1 cellular context compared by ENCODE assay signal in genomic region chr10:93718937-93719725, GRCh38.
TF ChIP-seq lines count a peak whose summit lies in the region.

No MANE protein-coding gene starts in this region.

TF ChIP-seq in HepG2, 621 proteins besides CTCF, POLR2A, EP300 and RAD21:
- TF ChIP-seq ATM (IDR thresholded peaks at IDR 0.05; ENCODE audit: borderline replicate concordance) (no peak), ZFP90 (CRISPR knock-in tag; IDR thresholded peaks at IDR 0.05; ENCODE audit: borderline replicate concordance) (no peak), BORCS8-MEF2B (CRISPR knock-in tag; IDR thresholded peaks at IDR 0.05) (no peak)
